8 cellular contexts compared by ENCODE assay signal in the genomic region with DNA sequence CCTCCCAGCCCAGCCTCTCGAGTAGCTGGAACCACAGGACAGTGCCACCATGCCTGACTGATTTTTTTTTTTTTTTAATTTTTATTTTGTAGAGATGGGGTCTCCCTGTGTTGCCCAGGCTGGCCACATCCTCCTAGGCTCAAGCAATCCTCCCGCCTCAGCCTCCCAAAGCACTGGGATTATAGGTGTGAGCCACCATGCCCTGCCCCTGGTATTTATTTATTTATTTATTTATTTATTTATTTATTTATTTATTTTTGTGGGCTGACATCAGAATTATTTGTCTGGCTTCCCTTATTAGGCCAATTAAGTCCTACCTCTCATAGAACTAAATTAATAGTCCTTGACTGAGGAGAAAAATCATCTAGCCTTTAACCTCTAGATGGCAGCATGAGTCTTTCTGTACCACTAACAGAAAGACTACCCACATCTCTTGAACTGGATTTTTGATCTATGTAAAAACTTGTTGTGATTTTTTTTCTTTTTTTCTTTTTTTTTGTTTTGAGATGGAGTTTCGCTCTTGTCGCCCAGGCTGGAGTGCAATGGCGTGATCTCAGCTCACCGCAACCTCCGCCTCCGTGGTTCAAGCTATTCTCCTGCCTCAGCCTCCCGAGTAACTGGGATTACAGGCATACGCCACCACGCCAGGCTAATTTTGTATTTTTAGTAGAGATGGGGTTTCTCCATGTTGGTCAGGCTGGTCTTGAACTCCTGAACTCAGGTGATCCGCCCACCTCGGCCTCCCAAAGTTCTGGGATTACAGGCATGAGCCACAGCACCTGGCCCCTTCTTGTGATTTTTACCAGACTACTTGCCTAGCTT. TPM values are rescaled to one million over a fixed set of nuclear protein-coding genes. Genes with fewer than 3 reads are reported as not detected.
DNase-seq lines count a peak whose midpoint lies in the region; ATAC-seq, FAIRE-seq and TF ChIP-seq lines count a peak whose summit lies in the region.
"Not testable (repeated sequence)": the region's sequence is repeated elsewhere in the genome, so short reads cannot be mapped to it uniquely, and the experiment has no call there.

No MANE protein-coding gene starts in this region.

- H3K27me3 ChIP-seq in gastroesophageal sphincter: not testable (repeated sequence)

- in situ Hi-C loops in Caki2 (cut with HindIII; ENCODE audit: low pct_unique_long_range_greater_than_20kb, low sequenced_read_pairs): loop anchor here (10.0 kb wide), 1 partner anchor 113 kb away; no protein-coding TSS in a partner anchor
- in situ Hi-C loops in astrocyte of the spinal cord (cut with HindIII; ENCODE audit: low sequenced_read_pairs): not testable (repeated sequence)

- peak; percentile 57 for FAIRE-seq in RCC 7860 (lab: Jason Lieb, UNC)

- H3K4me3 ChIP-seq in astrocyte of the spinal cord (ENCODE audit: low read depth, low read length); gastroesophageal sphincter: not testable (repeated sequence)

- not testable (repeated sequence) for TF ChIP-seq EP300 in gastroesophageal sphincter (IDR thresholded peaks at IDR 0.05)

- not testable (repeated sequence) for H3K4me1 ChIP-seq in gastroesophageal sphincter

- not testable (repeated sequence) for ATAC-seq in gastroesophageal sphincter

- DNase-seq in Caki2 (ENCODE audit: low read depth) (peak; percentile 17), HCEC 1CT (peak; percentile 57), NCI-H1694 treated with DMSO at 0.1 percent for 48 hours (lab: John Stamatoyannopoulos, UW) (peak; percentile 90), RCC 7860 (ENCODE audit: low spot score) (peak; percentile 16), astrocyte of the spinal cord (ENCODE audit: low read depth, low spot score) (peak; percentile 56), midbrain (lab: John Stamatoyannopoulos, UW) (peak; percentile 49), superior temporal gyrus (ENCODE audit: extremely low spot score) (peak; percentile 79)

- 87 to 92% methylated on average over 5 to 6 of the region's 13 CpGs for WGBS in gastroesophageal sphincter (ENCODE audit: low coverage in 1 of 2), 2 donors

- not testable (repeated sequence) for H3K27ac ChIP-seq in gastroesophageal sphincter

- peaks cover 0 to 64% of the 10 kb centered on the region in 2 donors for H3K36me3 ChIP-seq in gastroesophageal sphincter

- TF ChIP-seq CTCF in astrocyte of the spinal cord (IDR thresholded peaks at IDR 0.05; ENCODE audit: low read depth, low read length): peak; percentile 54
- TF ChIP-seq CTCF in gastroesophageal sphincter (IDR thresholded peaks at IDR 0.05): peak; percentile 16 to 54 (median 42)

- TF ChIP-seq POLR2A in gastroesophageal sphincter (IDR thresholded peaks at IDR 0.05): not testable (repeated sequence)

- not testable (repeated sequence) for H3K9me3 ChIP-seq in gastroesophageal sphincter

RNA-seq across cellular contexts. Expression of a gene that starts 26.9 kb away (rescaled TPM):
- total RNA-seq in Caki2 (2014; rRNA removed; shearing (Covaris generic); ENCODE audit: low replicate concordance): 8.6 and 17.6 TPM in 2 replicates
- 10 to 100 TPM in 2 of 4 donors, 1 to 10 TPM in 2; 8.1 to 15.9 (median 9.9) TPM for total RNA-seq in gastroesophageal sphincter

RNA-seq across cellular contexts. Expression of a gene that starts 27.4 kb away (rescaled TPM):
- total RNA-seq in Caki2 (2014; rRNA removed; shearing (Covaris generic); ENCODE audit: low replicate concordance): 20.0 and 20.1 TPM in 2 replicates
- total RNA-seq in gastroesophageal sphincter: 10 to 100 TPM; 47.9 to 70.5 (median 61.3) TPM

Comparison
In these comparisons a context has a peak if more than half of its experiments do, and no peak if none do; other contexts are left out.
1. DNase-seq: peak in every context shown above with its lines; median percentile 90 in NCI-H1694 treated with DMSO at 0.1 percent for 48 hours; 79 in superior temporal gyrus; 57 in HCEC 1CT; 56 in astrocyte of the spinal cord; 49 in midbrain; 17 in Caki2; 16 in RCC 7860.